In the genomic region with DNA sequence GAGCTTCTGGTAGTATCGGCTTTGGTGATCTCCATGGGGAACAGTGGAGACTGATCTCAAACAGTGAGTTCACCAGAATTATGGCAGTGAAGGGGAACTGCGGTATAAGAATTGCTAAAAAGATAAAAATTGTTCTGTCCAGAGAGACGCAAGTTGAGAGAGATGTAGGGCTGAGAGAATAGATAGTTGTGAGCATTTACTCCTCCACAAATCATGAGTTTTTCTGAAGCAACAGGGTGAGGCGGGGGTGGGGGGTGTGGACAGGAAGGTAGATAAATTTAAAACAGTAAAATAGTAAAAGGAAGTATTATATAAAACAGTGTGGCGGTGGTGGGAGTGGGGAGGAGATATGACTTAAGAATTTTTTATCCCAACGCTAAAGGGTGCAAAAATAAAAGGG, we compare ENCODE assay signal across 14 cellular contexts.
DNase-seq lines count a peak whose midpoint lies in the region; TF ChIP-seq lines count a peak whose summit lies in the region.
"Had no signal": no experiment of that assay in that cellular context is flagged by ENCODE, and none has a peak within 500 bp of the region (broad histone marks: within the 10 kb centered on the region; RNA-seq: fewer than 3 reads in every experiment).

No MANE protein-coding gene starts in this region.

- peak overlapping the region; percentile 21 for H3K4me3 Mint-ChIP-seq in activated T-cell treated with anti-CD3 and anti-CD28 coated beads, Interleukin-2, amount 50 U/mL, for 24 hours

- CTCF ChIA-PET in OCI-LY7 (lab: Charles Lee; ENCODE audit: unreplicated experiment) = no interaction called here

- TF ChIP-seq CTCF in OCI-LY7 (conservative IDR thresholded peaks at IDR 0.05; ENCODE audit: low read length) (no peak), colonic mucosa (IDR thresholded peaks at IDR 0.05) (no peak), transverse colon (IDR thresholded peaks at IDR 0.05) (no peak)

- intact Hi-C loops in OCI-LY7 (cut with micrococcal nuclease; ENCODE audit: unreplicated experiment) = loop anchor here (5.0 kb wide), 1 partner anchor 51 kb away; no protein-coding TSS in a partner anchor
- intact Hi-C loops in colonic mucosa (cut with DNase I) = no loop called here
- intact Hi-C loops in transverse colon (cut with DNase I; ENCODE audit: low total_unique reads) = no loop called here

- H3K4me3 ChIP-seq in OCI-LY7 (ENCODE audit: low read depth, low read length, poor library complexity, severe bottlenecking) (no peak overlapping the region), colonic mucosa (no peak overlapping the region), transverse colon (no peak overlapping the region)
- H3K4me3 ChIP-seq: PC-9, right atrium auricular region had no signal

- H3K9ac ChIP-seq in colonic mucosa (ENCODE audit: low read depth in 2 of 2, low read length in 2 of 2) = no peak overlapping the region

- H3K27ac Mint-ChIP-seq in activated T-cell treated with anti-CD3 and anti-CD28 coated beads, Interleukin-2, amount 50 U/mL, for 24 hours = peak overlapping the region; percentile 92

- 37 to 47% methylated on average over 6 of the region's 6 CpGs for WGBS in transverse colon (ENCODE audit: low coverage in 1 of 2), 2 donors

- no peaks in the 10 kb centered on the region for H4K20me1 ChIP-seq in OCI-LY7 (ENCODE audit: insufficient read depth, low read length)

- no peaks in the 10 kb centered on the region for H3K27me3 Mint-ChIP-seq in activated T-cell treated with anti-CD3 and anti-CD28 coated beads, Interleukin-2, amount 50 U/mL, for 24 hours

- H3K27me3 ChIP-seq in colonic mucosa (no peaks in the 10 kb centered on the region), transverse colon (no peaks in the 10 kb centered on the region)
- H3K27me3 ChIP-seq: brain microvascular endothelial cell, right atrium auricular region had no signal

- no peaks in the 10 kb centered on the region for H3K79me2 ChIP-seq in OCI-LY7 (ENCODE audit: insufficient read depth, low read depth, low read length)

- TF ChIP-seq POLR2A in transverse colon (IDR thresholded peaks at IDR 0.05) = no peak

- DNase-seq in activated T-cell treated with anti-CD3 and anti-CD28 coated beads, Interleukin-2, amount 50 U/mL, for 24 hours = no peak
- DNase-seq in activated T-cell treated with anti-CD3 and anti-CD28 coated beads, Interleukin-2, amount 50 U/mL, for 1 hour = no peak
- DNase-seq in OCI-LY7 (ENCODE audit: low spot score) = no peak
- no peak for DNase-seq in colonic mucosa
- no peak for DNase-seq in transverse colon
- DNase-seq in iPS-NIHi7 (ENCODE audit: extremely low spot score) = no peak
- DNase-seq in midbrain (lab: John Stamatoyannopoulos, UW) = no peak
- DNase-seq in occipital lobe (lab: John Stamatoyannopoulos, UW) = no peak
- DNase-seq: activated effector memory CD4-positive, alpha-beta T cell treated with anti-CD3 and anti-CD28 coated beads, Interleukin-2, amount 50 U/mL, for 16 hours; brain microvascular endothelial cell; effector CD4-positive, alpha-beta T cell; NCI-H510A; PC-9 had no signal

- no peaks in the 10 kb centered on the region for H3K9me3 Mint-ChIP-seq in activated T-cell treated with anti-CD3 and anti-CD28 coated beads, Interleukin-2, amount 50 U/mL, for 24 hours

- H3K4me2 ChIP-seq in OCI-LY7 (ENCODE audit: low read length) = peak overlapping the region; percentile 21
- H3K4me2 ChIP-seq: PC-9 had no signal

- no peak for TF ChIP-seq EP300 in transverse colon (IDR thresholded peaks at IDR 0.05; ENCODE audit: low read depth)

- in situ Hi-C loops in transverse colon (cut with MboI; ENCODE audit: low pct_ligation_motif_present in 1 of 4, low pct_unique_long_range_greater_than_20kb in 1 of 4, low sequenced_read_pairs in 3 of 4) = no loop called here

- H3K27ac ChIP-seq in OCI-LY7 (ENCODE audit: low read depth, low read length, poor library complexity, severe bottlenecking) (no peak overlapping the region), colonic mucosa (peak overlapping the region; percentile 54), transverse colon (peak overlapping the region; percentile 54 to 71 (median 60))
- H3K27ac ChIP-seq: brain microvascular endothelial cell, PC-9, right atrium auricular region had no signal

- H3K9me3 ChIP-seq in OCI-LY7 (ENCODE audit: low read length) (no peaks in the 10 kb centered on the region), colonic mucosa (no peaks in the 10 kb centered on the region), transverse colon (no peaks in the 10 kb centered on the region)
- H3K9me3 ChIP-seq: right atrium auricular region had no signal

- H3K4me1 Mint-ChIP-seq in activated T-cell treated with anti-CD3 and anti-CD28 coated beads, Interleukin-2, amount 50 U/mL, for 24 hours (ENCODE audit: low read depth) = peaks cover 85% of the 10 kb centered on the region

- H3K4me1 ChIP-seq in OCI-LY7 (ENCODE audit: insufficient read depth, low read length, poor library complexity, severe bottlenecking) (peaks cover 34% of the 10 kb centered on the region), colonic mucosa (peaks cover 13% of the 10 kb centered on the region), transverse colon (peaks cover 0 to 28% (median 24%) of the 10 kb centered on the region in 4 donors)
- H3K4me1 ChIP-seq: right atrium auricular region had no signal

- H3K36me3 ChIP-seq in OCI-LY7 (ENCODE audit: insufficient read depth, low read length) (no peaks in the 10 kb centered on the region), colonic mucosa (no peaks in the 10 kb centered on the region), transverse colon (no peaks in the 10 kb centered on the region)
- H3K36me3 ChIP-seq: brain microvascular endothelial cell, right atrium auricular region had no signal

- POLR2A ChIA-PET in OCI-LY7 (lab: Charles Lee) = interaction anchor here (0.8 to 1.2 kb wide), 4 partner anchors 9 to 39 kb away, joined by 3 to 8 read pairs (median 5); no protein-coding TSS in a partner anchor

- H2AFZ ChIP-seq in OCI-LY7 (ENCODE audit: low read length) = no peak overlapping the region
- H2AFZ ChIP-seq: PC-9 had no signal

- H3K9me2 ChIP-seq in OCI-LY7 (ENCODE audit: insufficient read depth, low read length) = no peaks in the 10 kb centered on the region

- H3K36me3 Mint-ChIP-seq in activated T-cell treated with anti-CD3 and anti-CD28 coated beads, Interleukin-2, amount 50 U/mL, for 24 hours (ENCODE audit: low read depth) = peaks cover 60% of the 10 kb centered on the region

- BruUV-seq in OCI-LY7 (replicated peaks; lab: Mats Ljungman, UMichigan) = no TSS peak
